Comparison of ENCODE assay signal across 8 cellular contexts in the genomic region with DNA sequence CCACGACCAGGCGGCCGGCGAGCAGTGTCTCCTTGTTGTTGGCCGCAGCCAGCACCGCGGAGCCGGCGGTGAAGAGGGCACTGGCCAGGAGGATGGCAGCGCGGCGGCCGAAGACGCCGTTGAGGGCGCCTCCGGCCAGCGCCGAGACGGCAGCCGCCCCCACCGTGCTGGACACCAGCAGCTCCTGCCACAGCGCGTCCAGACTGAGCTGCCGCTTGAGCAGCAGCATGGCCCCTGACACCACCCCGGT. TPM values are rescaled to one million over a fixed set of nuclear protein-coding genes. Genes with fewer than 3 reads are reported as not detected.
DNase-seq lines count a peak whose midpoint lies in the region; ATAC-seq and TF ChIP-seq lines count a peak whose summit lies in the region.

No MANE protein-coding gene starts in this region.

- no peaks in the 10 kb centered on the region for H3K4me1 ChIP-seq in testis

- intact Hi-C loops in left colon (cut with DNase I, micrococcal nuclease) (loop anchor here (10.0 kb wide), 2 partner anchors 90 to 340 kb away; no protein-coding TSS in a partner anchor), testis (cut with DNase I; ENCODE audit: low total_unique reads) (loop anchor here (10.0 kb wide), 1 partner anchor 90 kb away; no protein-coding TSS in a partner anchor)

- in situ Hi-C loops in astrocyte of the spinal cord (cut with HindIII; ENCODE audit: low sequenced_read_pairs): no loop called here

- ATAC-seq in HG03571 (IDR thresholded peaks at IDR 0.05; ENCODE audit: unreplicated experiment) (peak; percentile 40), left colon (peak; percentile 56)

- H3K27me3 ChIP-seq in testis: no peaks in the 10 kb centered on the region

- TF ChIP-seq CTCF in astrocyte of the spinal cord (IDR thresholded peaks at IDR 0.05; ENCODE audit: low read depth, low read length) (no peak), testis (IDR thresholded peaks at IDR 0.05) (no peak)

- no peaks in the 10 kb centered on the region for H3K36me3 ChIP-seq in testis (ENCODE audit: low read depth, missing control alignments)

- peak overlapping the region; percentile 54 for H3K4me3 ChIP-seq in astrocyte of the spinal cord (ENCODE audit: low read depth, low read length)
- peak overlapping the region; percentile 87 to 98 for H3K4me3 ChIP-seq in testis

- TF ChIP-seq POLR2A in testis (IDR thresholded peaks at IDR 0.05): no peak

- no peaks in the 10 kb centered on the region for H3K9me3 ChIP-seq in testis

- 1% methylated on average over 12 of the region's 26 CpGs; no CpG with 5 or more reads in 1 of the 2 donors for WGBS in testis, 2 donors

- peak overlapping the region; percentile 85 to 93 for H3K27ac ChIP-seq in testis

- DNase-seq in activated T-cell treated with anti-CD3 and anti-CD28 coated beads for 1 hour (ENCODE audit: low read depth) (peak; percentile 3), astrocyte of the spinal cord (ENCODE audit: low read depth, low spot score) (no peak), left colon (peak in 1 of 2 donors; percentile 30), testis (peak; percentile 57), ecto neural progenitor cell (ENCODE audit: low spot score) (no peak), midbrain (lab: John Stamatoyannopoulos, UW) (no peak)
- no peak for DNase-seq in activated T-cell treated with anti-CD3 and anti-CD28 coated beads, Interleukin-2, amount 50 U/mL, for 48 hours

RNA-seq across cellular contexts. Expression of gene SLC2A13, which starts 0.7 kb away (rescaled TPM):
- total RNA-seq in left colon (10 to 100 TPM; 33.2 to 39.2 TPM), testis (10 to 100 TPM; 18.0 to 19.8 TPM)
- 3.3 TPM for polyA plus RNA-seq in testis (ENCODE audit: insufficient read depth, low read depth, low replicate concordance)

Comparison
In these comparisons a context has a peak if more than half of its experiments do, and no peak if none do; other contexts are left out.
1. DNase-seq: peak in activated T-cell treated with anti-CD3 and anti-CD28 coated beads for 1 hour (single experiment) and testis (single experiment); none in activated T-cell treated with anti-CD3 and anti-CD28 coated beads, Interleukin-2, amount 50 U/mL, for 48 hours (0 of 2), astrocyte of the spinal cord (single experiment), ecto neural progenitor cell (single experiment) and midbrain (single experiment).